Comparison of ENCODE assay signal across 15 cellular contexts in genomic region chrX:75963774-75964173, GRCh38.
"Had no signal": no experiment of that assay in that cellular context is flagged by ENCODE, and none has a peak within 500 bp of the region (broad histone marks: within the 10 kb centered on the region; RNA-seq: fewer than 3 reads in every experiment).

No MANE protein-coding gene starts in this region.

- DNase-seq: islet precursor cell; left ventricle myocardium inferior; naive B cell; natural killer cell; nephron progenitor cell; ovary; right lobe of liver; stimulated activated CD4-positive, alpha-beta T cell treated with anti-CD3 and anti-CD28 coated beads, Interleukin-1b, Interleukin-23, amount 100 ng/mL, for 48 hours; stimulated activated CD4-positive, alpha-beta T cell treated with anti-CD3 and anti-CD28 coated beads, Interleukin-2, amount 100 ng/mL, for 48 hours; stimulated activated CD4-positive, alpha-beta T cell treated with anti-CD3 and anti-CD28 coated beads, Interleukin-4, amount 100 ng/mL, for 4 hours; stimulated activated CD8-positive, alpha-beta memory T cell treated with anti-CD3 and anti-CD28 coated beads, Interleukin-4, amount 100 ng/mL, for 48 hours; stimulated activated naive CD4-positive, alpha-beta T cell treated with Interleukin-2 at 50 U/mL for 16 hours; stimulated activated naive CD8-positive, alpha-beta T cell treated with anti-CD3 and anti-CD28 coated beads, Interleukin-15, amount 100 ng/mL, for 72 hours; substantia nigra; uterus had no signal
